ENCODE assay signal across 8 cellular contexts in genomic region chr6:34223381-34223963, GRCh38.
DNase-seq lines count a peak whose midpoint lies in the region; ATAC-seq and TF ChIP-seq lines count a peak whose summit lies in the region.

No MANE protein-coding gene starts in this region.

- peak overlapping the region; percentile 97 for H3K27ac Mint-ChIP-seq in activated naive CD4-positive, alpha-beta T cell treated with anti-CD3 and anti-CD28 coated beads, Interleukin-2, amount 50 U/mL, for 24 hours
- H3K27ac Mint-ChIP-seq in effector memory CD8-positive, alpha-beta T cell: peak overlapping the region; percentile 82 to 90
- H3K27ac Mint-ChIP-seq in nephron progenitor cell: peak overlapping the region; percentile 87

- H3K9ac ChIP-seq in NT2/D1 (ENCODE audit: insufficient read length, low read depth): peak overlapping the region; percentile 72

- no peaks in the 10 kb centered on the region for H3K36me3 ChIP-seq in NT2/D1 (ENCODE audit: insufficient read depth, insufficient read length, low read length)

- H3K9me3 Mint-ChIP-seq in activated naive CD4-positive, alpha-beta T cell treated with anti-CD3 and anti-CD28 coated beads, Interleukin-2, amount 50 U/mL, for 24 hours: no peaks in the 10 kb centered on the region
- H3K9me3 Mint-ChIP-seq in effector memory CD8-positive, alpha-beta T cell: no peaks in the 10 kb centered on the region
- H3K9me3 Mint-ChIP-seq in nephron progenitor cell: no peaks in the 10 kb centered on the region

- ATAC-seq in effector memory CD8-positive, alpha-beta T cell (replicated peaks): no peak

- no peaks in the 10 kb centered on the region for H3K36me3 Mint-ChIP-seq in activated naive CD4-positive, alpha-beta T cell treated with anti-CD3 and anti-CD28 coated beads, Interleukin-2, amount 50 U/mL, for 24 hours
- H3K36me3 Mint-ChIP-seq in effector memory CD8-positive, alpha-beta T cell (ENCODE audit: insufficient read depth): no peaks in the 10 kb centered on the region
- H3K36me3 Mint-ChIP-seq in nephron progenitor cell (ENCODE audit: low read depth): no peaks in the 10 kb centered on the region

- H3K4me3 Mint-ChIP-seq in activated naive CD4-positive, alpha-beta T cell treated with anti-CD3 and anti-CD28 coated beads, Interleukin-2, amount 50 U/mL, for 24 hours: peak overlapping the region; percentile 62
- peak overlapping the region; percentile 24 to 66 for H3K4me3 Mint-ChIP-seq in effector memory CD8-positive, alpha-beta T cell
- H3K4me3 Mint-ChIP-seq in nephron progenitor cell: peak overlapping the region; percentile 82

- H3K4me1 ChIP-seq in NT2/D1 (ENCODE audit: insufficient read depth, insufficient read length): peaks cover 18% of the 10 kb centered on the region

- no peaks in the 10 kb centered on the region for H3K9me3 ChIP-seq in NT2/D1 (ENCODE audit: insufficient read depth, low read length)

- no peaks in the 10 kb centered on the region for H3K27me3 ChIP-seq in NT2/D1 (ENCODE audit: insufficient read depth, insufficient read length)

- peaks cover 37% of the 10 kb centered on the region for H3K4me1 Mint-ChIP-seq in activated naive CD4-positive, alpha-beta T cell treated with anti-CD3 and anti-CD28 coated beads, Interleukin-2, amount 50 U/mL, for 24 hours
- H3K4me1 Mint-ChIP-seq in effector memory CD8-positive, alpha-beta T cell (ENCODE audit: low read depth in 2 of 2): peaks cover 3 to 4% of the 10 kb centered on the region in 2 donors
- peaks cover 50% of the 10 kb centered on the region for H3K4me1 Mint-ChIP-seq in nephron progenitor cell

- DNase-seq in activated naive CD4-positive, alpha-beta T cell treated with anti-CD3 and anti-CD28 coated beads, Interleukin-2, amount 50 U/mL, for 16 hours: no peak
- DNase-seq in NT2/D1 (ENCODE audit: low read depth, low spot score) (no peak), nephron progenitor cell (no peak), putamen (ENCODE audit: low spot score) (no peak), NCI-H187 treated with DMSO at 0.1 percent for 48 hours (lab: John Stamatoyannopoulos, UW) (no peak)
- DNase-seq in effector memory CD8-positive, alpha-beta T cell: no peak
- no peak for DNase-seq in stimulated activated CD4-positive, alpha-beta T cell treated with anti-CD3 and anti-CD28 coated beads, Interleukin-2, amount 100 ng/mL, for 48 hours

- H3K27me3 Mint-ChIP-seq in activated naive CD4-positive, alpha-beta T cell treated with anti-CD3 and anti-CD28 coated beads, Interleukin-2, amount 50 U/mL, for 24 hours: no peaks in the 10 kb centered on the region
- no peaks in the 10 kb centered on the region for H3K27me3 Mint-ChIP-seq in effector memory CD8-positive, alpha-beta T cell
- peaks cover 11% of the 10 kb centered on the region for H3K27me3 Mint-ChIP-seq in nephron progenitor cell (ENCODE audit: low read depth, poor library complexity)

- H3K4me3 ChIP-seq in NT2/D1 (ENCODE audit: insufficient read length, low read depth): peak overlapping the region; percentile 47

- no peak for TF ChIP-seq CTCF in nephron progenitor cell (IDR thresholded peaks at IDR 0.05)
